Comparison of ENCODE assay signal across 1 cellular context in genomic region chr16:23452572-23453337, GRCh38.
TF ChIP-seq lines count a peak whose summit lies in the region.

Gene COG7 (minus strand): TSS chr16:23453189. CDS start chr16:23452994, 195 bp downstream.

TF ChIP-seq in K562, 482 proteins besides CTCF, POLR2A, EP300 and RAD21 (continued from another document and continues in another):
- TF ChIP-seq RNF219 (CRISPR knock-in tag; IDR thresholded peaks at IDR 0.05), result no peak
- TF ChIP-seq CBFA2T3 (IDR thresholded peaks at IDR 0.05), result no peak
- TF ChIP-seq NR2C2 (CRISPR knock-in tag; IDR thresholded peaks at IDR 0.05), result no peak; the same call in 1 of the 2 replicates
- TF ChIP-seq NR2C2 (tag; IDR thresholded peaks at IDR 0.05), result peak; percentile 92
- TF ChIP-seq ZNF766 (CRISPR knock-in tag; conservative IDR thresholded peaks at IDR 0.05), result no peak
- no peak for TF ChIP-seq ARID3B (CRISPR knock-in tag; IDR thresholded peaks at IDR 0.05; ENCODE audit: borderline replicate concordance)
- no peak for TF ChIP-seq ZNF134 (CRISPR knock-in tag; conservative IDR thresholded peaks at IDR 0.05)
- no peak for TF ChIP-seq ZNF146 (CRISPR knock-in tag; IDR thresholded peaks at IDR 0.05; ENCODE audit: unreplicated experiment)
- peak; percentile 44; the same call in 1 of the 2 replicates for TF ChIP-seq MAX (CRISPR knock-in tag; IDR thresholded peaks at IDR 0.05)
- no peak for TF ChIP-seq COPS2 (conservative IDR thresholded peaks at IDR 0.05)
- peak; percentile 65 for TF ChIP-seq NR2C1 (IDR thresholded peaks at IDR 0.05)
- TF ChIP-seq NR2C1 (tag; IDR thresholded peaks at IDR 0.05), result peak; percentile 75
- no peak for TF ChIP-seq KDM1A (IDR thresholded peaks at IDR 0.05)
- peak; percentile 97 for TF ChIP-seq PHF8 (IDR thresholded peaks at IDR 0.05; ENCODE audit: borderline replicate concordance, low read length)
- TF ChIP-seq SP1 (CRISPR knock-in tag; IDR thresholded peaks at IDR 0.05), result no peak; the same call in none of the 2 replicates
- no peak for TF ChIP-seq PTTG1 (tag; IDR thresholded peaks at IDR 0.05; ENCODE audit: low read depth)
- TF ChIP-seq SMARCA4 (IDR thresholded peaks at IDR 0.05), result no peak
- TF ChIP-seq PCBP1 (IDR thresholded peaks at IDR 0.05; ENCODE audit: low read depth, low read length, poor library complexity, severe bottlenecking), result no peak
- no peak for TF ChIP-seq FUS (optimal IDR thresholded peaks at IDR 0.05; ENCODE audit: low read depth, low read length)
- no peak for TF ChIP-seq MEIS2 (IDR thresholded peaks at IDR 0.05; ENCODE audit: partially characterized antibody)
- no peak for TF ChIP-seq ZNF778 (CRISPR knock-in tag; IDR thresholded peaks at IDR 0.05)
- TF ChIP-seq ZNF57 (CRISPR knock-in tag; IDR thresholded peaks at IDR 0.05), result no peak
- peak; percentile 93 for TF ChIP-seq GABPA (tag; conservative IDR thresholded peaks at IDR 0.05; ENCODE audit: low read depth)
- TF ChIP-seq SRSF1 (IDR thresholded peaks at IDR 0.05; ENCODE audit: low read depth, low read length), result no peak
- TF ChIP-seq MAZ (CRISPR knock-in tag; conservative IDR thresholded peaks at IDR 0.05 in 1 of 2, IDR thresholded peaks at IDR 0.05 in 1 of 2), result peak; percentile 64 to 74
- no peak for TF ChIP-seq BCL6 (CRISPR knock-in tag; IDR thresholded peaks at IDR 0.05)
- no peak for TF ChIP-seq HEY1 (CRISPR knock-in tag; IDR thresholded peaks at IDR 0.05; ENCODE audit: borderline replicate concordance)
- TF ChIP-seq PTRF (tag; IDR thresholded peaks at IDR 0.05), result no peak
- no peak for TF ChIP-seq ZNF586 (CRISPR knock-in tag; conservative IDR thresholded peaks at IDR 0.05)
- TF ChIP-seq ZNF316 (IDR thresholded peaks at IDR 0.05), result no peak
- TF ChIP-seq PBX2 (CRISPR knock-in tag; IDR thresholded peaks at IDR 0.05; ENCODE audit: low read depth), result no peak
- TF ChIP-seq PBX2 (tag; conservative IDR thresholded peaks at IDR 0.05; ENCODE audit: low read depth), result no peak
- TF ChIP-seq CBX2 (IDR thresholded peaks at IDR 0.05; ENCODE audit: insufficient read depth, low read length, poor library complexity, severe bottlenecking), result no peak
- TF ChIP-seq HMG20A (CRISPR knock-in tag; conservative IDR thresholded peaks at IDR 0.05), result no peak
- peak; percentile 77 for TF ChIP-seq RBFOX2 (IDR thresholded peaks at IDR 0.05; ENCODE audit: low read depth, low read length)
- TF ChIP-seq ARID2 (IDR thresholded peaks at IDR 0.05), result no peak
- no peak for TF ChIP-seq CBFB (CRISPR knock-in tag; IDR thresholded peaks at IDR 0.05)
- TF ChIP-seq CREB3L1 (IDR thresholded peaks at IDR 0.05; ENCODE audit: borderline replicate concordance, low read depth), result peak; percentile 94
- peak; percentile 66 for TF ChIP-seq CREM (IDR thresholded peaks at IDR 0.05; ENCODE audit: low read depth)
- TF ChIP-seq MTA1 (IDR thresholded peaks at IDR 0.05; ENCODE audit: borderline replicate concordance), result no peak
- TF ChIP-seq DPF2 (IDR thresholded peaks at IDR 0.05), result peak; percentile 8; the same call in 1 of the 2 replicates
- TF ChIP-seq ZNF707 (CRISPR knock-in tag; conservative IDR thresholded peaks at IDR 0.05), result no peak
- no peak for TF ChIP-seq ZSCAN32 (CRISPR knock-in tag; IDR thresholded peaks at IDR 0.05)
- TF ChIP-seq CEBPZ (IDR thresholded peaks at IDR 0.05; ENCODE audit: borderline replicate concordance, low read depth, low read length), result no peak
- TF ChIP-seq ZFP30 (CRISPR knock-in tag; IDR thresholded peaks at IDR 0.05; ENCODE audit: borderline replicate concordance), result no peak
- no peak; the same call in 1 of the 2 replicates for TF ChIP-seq RUNX1 (IDR thresholded peaks at IDR 0.05; ENCODE audit: low read depth)
- peak in 1 of 3 experiments; percentile 22 for TF ChIP-seq YY1 (IDR thresholded peaks at IDR 0.05; ENCODE audit: borderline replicate concordance in 1 of 3, control insufficient read depth in 1 of 3, extremely low read depth in 1 of 3, insufficient read depth in 3 of 3, insufficient read length in 1 of 3, insufficient replicate concordance in 2 of 3, low read depth in 1 of 3, low read length in 2 of 3)
- TF ChIP-seq ZNF449 (CRISPR knock-in tag; IDR thresholded peaks at IDR 0.05), result no peak
- no peak for TF ChIP-seq ZFPM2 (CRISPR knock-in tag; IDR thresholded peaks at IDR 0.05)
- TF ChIP-seq YBX1 (IDR thresholded peaks at IDR 0.05), result no peak
- no peak for TF ChIP-seq MAFG (tag; conservative IDR thresholded peaks at IDR 0.05)
- TF ChIP-seq HDAC1 (IDR thresholded peaks at IDR 0.05), result peak; percentile 34 to 96; a peak in 2 of 4 replicates
- TF ChIP-seq GABPB2 (CRISPR knock-in tag; conservative IDR thresholded peaks at IDR 0.05), result no peak
- TF ChIP-seq THAP12 (CRISPR knock-in tag; IDR thresholded peaks at IDR 0.05), result peak; percentile 6; the same call in 1 of the 2 replicates
- no peak for TF ChIP-seq GATA2 (CRISPR knock-in tag; IDR thresholded peaks at IDR 0.05)
